In genomic region chr3:45472795-45473194, GRCh38 we compare ENCODE assay signal across 28 cellular contexts.
"Had no signal": no experiment of that assay in that cellular context is flagged by ENCODE, and none has a peak within 500 bp of the region (broad histone marks: within the 10 kb centered on the region; RNA-seq: fewer than 3 reads in every experiment).

No MANE protein-coding gene starts in this region.

- H3K4me1 ChIP-seq: adrenal gland, body of pancreas, esophagus muscularis mucosa, gastroesophageal sphincter, heart right ventricle had no signal

- DNase-seq: activated B cell treated with CpG ODN at 0.5 μM for 24 hours; activated CD4-positive, alpha-beta T cell treated with anti-CD3 and anti-CD28 coated beads for 48 hours; activated CD4-positive, alpha-beta T cell treated with anti-CD3 and anti-CD28 coated beads, Interleukin-2, amount 50 U/mL, for 1 hour; activated CD4-positive, alpha-beta T cell treated with anti-CD3 and anti-CD28 coated beads, Interleukin-2, amount 50 U/mL, for 48 hours; activated CD8-positive, alpha-beta memory T cell treated with anti-CD3 and anti-CD28 coated beads for 24 hours; activated CD8-positive, alpha-beta T cell treated with anti-CD3 and anti-CD28 coated beads for 36 hours; activated effector memory CD4-positive, alpha-beta T cell treated with Interleukin-2 at 50 U/mL for 16 hours; activated gamma-delta T cell treated with Interleukin-2 at 50 U/mL for 16 hours; activated naive CD4-positive, alpha-beta T cell treated with anti-CD3 and anti-CD28 coated beads, Interleukin-2, amount 50 U/mL, for 16 hours; activated naive CD4-positive, alpha-beta T cell treated with Interleukin-2 at 50 U/mL for 16 hours; activated T-cell treated with anti-CD3 and anti-CD28 coated beads, Interleukin-2, amount 50 U/mL, for 4 hours; adrenal gland; amygdala; aorta; body of pancreas; caudate nucleus; cortex of kidney; dermis blood vessel endothelial cell; effector CD4-positive, alpha-beta T cell; effector memory CD8-positive, alpha-beta T cell; erythroblast; foreskin melanocyte; heart right ventricle; T-helper 17 cell; T1000; WERI-Rb-1 had no signal

- H3K9me3 ChIP-seq: adrenal gland, body of pancreas, esophagus muscularis mucosa, gastroesophageal sphincter, heart right ventricle had no signal

- H3K4me3 ChIP-seq: adrenal gland, body of pancreas, esophagus muscularis mucosa, gastroesophageal sphincter, heart right ventricle had no signal

- H3K36me3 ChIP-seq: adrenal gland had no signal

- H3K27ac ChIP-seq: adrenal gland, body of pancreas, esophagus muscularis mucosa, gastroesophageal sphincter, heart right ventricle, WERI-Rb-1 had no signal

- H3K27me3 ChIP-seq: adrenal gland, body of pancreas, esophagus muscularis mucosa, gastroesophageal sphincter, heart right ventricle had no signal
